12 cellular contexts compared by ENCODE assay signal in the genomic region with DNA sequence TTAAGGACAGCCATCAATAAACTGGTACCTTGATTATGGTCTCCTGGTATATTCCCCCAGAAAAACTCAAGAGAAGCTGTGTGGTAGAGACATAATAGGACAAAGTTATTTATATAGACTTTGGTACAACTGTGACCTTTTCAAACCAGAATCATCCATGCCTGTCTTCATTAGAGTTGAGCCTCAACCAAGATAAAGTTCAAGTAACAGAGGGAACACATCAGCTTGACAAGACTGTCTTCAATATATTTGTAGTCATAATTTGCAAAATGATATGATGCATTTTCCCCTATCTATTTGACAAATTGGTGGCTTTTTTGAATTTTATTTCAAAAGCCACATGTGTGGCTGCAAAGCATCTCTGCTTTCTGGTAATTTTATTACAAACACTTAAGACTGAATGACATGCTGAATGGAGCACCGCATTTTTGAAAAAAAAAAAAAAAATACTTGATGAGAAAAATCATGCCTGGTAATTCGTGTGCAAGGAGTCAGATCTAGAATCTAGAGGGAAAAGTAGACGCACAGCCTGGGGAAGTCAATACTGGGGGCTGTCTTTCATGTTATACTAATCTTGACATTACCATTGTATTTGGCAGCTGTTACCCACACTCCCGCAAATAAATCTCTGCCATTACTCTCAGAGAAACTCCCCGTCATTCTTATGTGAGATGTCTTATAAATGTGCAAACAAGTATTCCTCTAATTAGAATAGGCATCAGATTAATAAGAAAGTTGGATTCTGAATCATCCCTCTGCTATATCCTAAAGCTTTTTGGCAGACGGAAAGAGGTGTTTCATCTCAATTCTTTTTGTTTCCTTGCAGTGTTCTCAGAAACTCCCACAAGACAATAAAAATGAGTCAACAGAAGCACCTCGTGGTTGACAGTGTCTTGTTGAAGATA.
DNase-seq lines count a peak whose midpoint lies in the region; ATAC-seq lines count a peak whose summit lies in the region.
"Had no signal": no experiment of that assay in that cellular context is flagged by ENCODE, and none has a peak within 500 bp of the region (broad histone marks: within the 10 kb centered on the region; RNA-seq: fewer than 3 reads in every experiment).

No MANE protein-coding gene starts in this region.

- H3K9me3 Mint-ChIP-seq in activated T-cell treated with anti-CD3 and anti-CD28 coated beads, Interleukin-2, amount 50 U/mL, for 24 hours = peaks cover 12% of the 10 kb centered on the region
- peaks cover 28% of the 10 kb centered on the region for H3K9me3 Mint-ChIP-seq in activated naive CD8-positive, alpha-beta T cell treated with anti-CD3 and anti-CD28 coated beads, Interleukin-2, amount 50 U/mL, for 24 hours
- peaks cover 9% of the 10 kb centered on the region for H3K9me3 Mint-ChIP-seq in stimulated activated effector memory CD8-positive, alpha-beta T cell treated with anti-CD3 and anti-CD28 coated beads, Interleukin-12 subunit alpha, Interleukin-12 subunit beta, amount 100 ng/mL, for 72 hours

- no peaks in the 10 kb centered on the region for H3K27me3 Mint-ChIP-seq in activated T-cell treated with anti-CD3 and anti-CD28 coated beads, Interleukin-2, amount 50 U/mL, for 24 hours
- no peaks in the 10 kb centered on the region for H3K27me3 Mint-ChIP-seq in activated naive CD8-positive, alpha-beta T cell treated with anti-CD3 and anti-CD28 coated beads, Interleukin-2, amount 50 U/mL, for 24 hours
- H3K27me3 Mint-ChIP-seq: activated naive CD8-positive, alpha-beta T cell treated with anti-CD3 and anti-CD28 coated beads, Interleukin-2, amount 10 ng/mL, durations not matched to agents 7 days and 5 days had no signal

- H3K36me3 Mint-ChIP-seq in activated T-cell treated with anti-CD3 and anti-CD28 coated beads, Interleukin-2, amount 50 U/mL, for 24 hours (ENCODE audit: low read depth) = peaks cover 26% of the 10 kb centered on the region
- peaks cover 26% of the 10 kb centered on the region for H3K36me3 Mint-ChIP-seq in activated naive CD8-positive, alpha-beta T cell treated with anti-CD3 and anti-CD28 coated beads, Interleukin-2, amount 50 U/mL, for 24 hours (ENCODE audit: low read depth)
- peaks cover 6% of the 10 kb centered on the region for H3K36me3 Mint-ChIP-seq in stimulated activated effector memory CD8-positive, alpha-beta T cell treated with anti-CD3 and anti-CD28 coated beads, Interleukin-12 subunit alpha, Interleukin-12 subunit beta, amount 100 ng/mL, for 72 hours

- peaks cover 62% of the 10 kb centered on the region for H3K4me1 Mint-ChIP-seq in activated T-cell treated with anti-CD3 and anti-CD28 coated beads, Interleukin-2, amount 50 U/mL, for 24 hours (ENCODE audit: low read depth)
- H3K4me1 Mint-ChIP-seq in activated naive CD8-positive, alpha-beta T cell treated with anti-CD3 and anti-CD28 coated beads, Interleukin-2, amount 50 U/mL, for 24 hours = peaks cover 71% of the 10 kb centered on the region
- peaks cover 44% of the 10 kb centered on the region for H3K4me1 Mint-ChIP-seq in stimulated activated effector memory CD8-positive, alpha-beta T cell treated with anti-CD3 and anti-CD28 coated beads, Interleukin-12 subunit alpha, Interleukin-12 subunit beta, amount 100 ng/mL, for 72 hours

- H3K27ac Mint-ChIP-seq in activated T-cell treated with anti-CD3 and anti-CD28 coated beads, Interleukin-2, amount 50 U/mL, for 24 hours = peak overlapping the region; percentile 99
- peak overlapping the region; percentile 94 for H3K27ac Mint-ChIP-seq in activated naive CD8-positive, alpha-beta T cell treated with anti-CD3 and anti-CD28 coated beads, Interleukin-2, amount 50 U/mL, for 24 hours
- H3K27ac Mint-ChIP-seq in stimulated activated effector memory CD8-positive, alpha-beta T cell treated with anti-CD3 and anti-CD28 coated beads, Interleukin-12 subunit alpha, Interleukin-12 subunit beta, amount 100 ng/mL, for 72 hours = peak overlapping the region; percentile 84
- H3K27ac Mint-ChIP-seq: activated naive CD8-positive, alpha-beta T cell treated with anti-CD3 and anti-CD28 coated beads, Interleukin-2, amount 10 ng/mL, durations not matched to agents 7 days and 5 days had no signal

- peak overlapping the region; percentile 55 for H3K4me3 Mint-ChIP-seq in activated T-cell treated with anti-CD3 and anti-CD28 coated beads, Interleukin-2, amount 50 U/mL, for 24 hours
- H3K4me3 Mint-ChIP-seq in activated naive CD8-positive, alpha-beta T cell treated with anti-CD3 and anti-CD28 coated beads, Interleukin-2, amount 50 U/mL, for 24 hours = peak overlapping the region; percentile 16
- H3K4me3 Mint-ChIP-seq in stimulated activated effector memory CD8-positive, alpha-beta T cell treated with anti-CD3 and anti-CD28 coated beads, Interleukin-12 subunit alpha, Interleukin-12 subunit beta, amount 100 ng/mL, for 72 hours = peak overlapping the region; percentile 14
- H3K4me3 Mint-ChIP-seq: activated naive CD8-positive, alpha-beta T cell treated with anti-CD3 and anti-CD28 coated beads, Interleukin-2, amount 10 ng/mL, durations not matched to agents 7 days and 5 days had no signal

- peak; percentile 68 for ATAC-seq in HG02973 (IDR thresholded peaks at IDR 0.05; ENCODE audit: unreplicated experiment)
- ATAC-seq in activated naive CD8-positive, alpha-beta T cell treated with anti-CD3 and anti-CD28 coated beads, Interleukin-2, amount 50 U/mL, for 24 hours = peak; percentile 80
- ATAC-seq in stimulated activated effector memory CD8-positive, alpha-beta T cell treated with anti-CD3 and anti-CD28 coated beads, Interleukin-12 subunit alpha, Interleukin-12 subunit beta, amount 100 ng/mL, for 72 hours = peak; percentile 79
- no peak for ATAC-seq in GM18498 (IDR thresholded peaks at IDR 0.05; ENCODE audit: unreplicated experiment)
- ATAC-seq: left lobe of liver had no signal

- DNase-seq in activated T-cell treated with anti-CD3 and anti-CD28 coated beads, Interleukin-2, amount 50 U/mL, for 24 hours = no peak
- DNase-seq in activated T-cell treated with anti-CD3 and anti-CD28 coated beads for 4 hours = no peak
- peak; percentile 11 for DNase-seq in activated naive CD8-positive, alpha-beta T cell treated with anti-CD3 and anti-CD28 coated beads, Interleukin-2, amount 50 U/mL, for 24 hours
- peak in 1 of 2 donors; percentile 69 for DNase-seq in stimulated activated effector memory CD8-positive, alpha-beta T cell treated with anti-CD3 and anti-CD28 coated beads, Interleukin-12 subunit alpha, Interleukin-12 subunit beta, amount 100 ng/mL, for 72 hours (ENCODE audit: low spot score in 2 of 2)
- no peak for DNase-seq in NCI-H1417 (lab: John Stamatoyannopoulos, UW)
- no peak for DNase-seq in kidney tubule cell (ENCODE audit: low spot score)
- DNase-seq: activated naive CD8-positive, alpha-beta T cell treated with anti-CD3 and anti-CD28 coated beads, Interleukin-2, amount 10 ng/mL, durations not matched to agents 7 days and 5 days; dermis blood vessel endothelial cell; NCI-H2227 treated with DMSO at 0.1 percent for 48 hours had no signal
